Comparison of ENCODE assay signal across 9 cellular contexts in genomic region chr5:16937023-16937379, GRCh38. TPM values are rescaled to one million over a fixed set of nuclear protein-coding genes. Genes with fewer than 3 reads are reported as not detected.
DNase-seq lines count a peak whose midpoint lies in the region; ATAC-seq, FAIRE-seq and TF ChIP-seq lines count a peak whose summit lies in the region.
"Had no signal": no experiment of that assay in that cellular context is flagged by ENCODE, and none has a peak within 500 bp of the region (broad histone marks: within the 10 kb centered on the region; RNA-seq: fewer than 3 reads in every experiment).

No MANE protein-coding gene starts in this region.

- H3K27ac ChIP-seq in heart right ventricle = peak overlapping the region in 6 of 10 donors; percentile 62 to 82 (median 78)
- no peak overlapping the region for H3K27ac ChIP-seq in astrocyte (ENCODE audit: low read depth, low read length)
- peak overlapping the region; percentile 86 for H3K27ac ChIP-seq in lower lobe of right lung
- peak overlapping the region; percentile 78 for H3K27ac ChIP-seq in upper lobe of right lung

- TF ChIP-seq CTCF in heart right ventricle (IDR thresholded peaks at IDR 0.05) (no peak), astrocyte (IDR thresholded peaks at IDR 0.05; ENCODE audit: insufficient read depth, low read depth, low read length) (no peak), lower lobe of right lung (IDR thresholded peaks at IDR 0.05) (no peak), upper lobe of right lung (IDR thresholded peaks at IDR 0.05) (no peak)

- H4K20me1 ChIP-seq in astrocyte (ENCODE audit: insufficient read depth, low read length) = peaks cover 32% of the 10 kb centered on the region

- H2AFZ ChIP-seq in astrocyte (ENCODE audit: low read depth, low read length) = peak overlapping the region; percentile 84

- H3K4me3 Mint-ChIP-seq in astrocyte (ENCODE audit: unreplicated experiment) = peak overlapping the region; percentile 85
- H3K4me3 Mint-ChIP-seq in activated T-helper 1 cell treated with anti-CD3 and anti-CD28 coated beads, Interleukin-12 subunit alpha, Interleukin-12 subunit beta, Interleukin-2, Interleukin-4 antibody, amounts not matched to agents 30 ng/mL and 10 ng/mL and 1 ng/mL, durations not matched to agents 14 hours and 24 hours and 36 hours = no peak overlapping the region

- peaks cover 15% of the 10 kb centered on the region for H3K4me1 Mint-ChIP-seq in astrocyte (ENCODE audit: low read depth, unreplicated experiment)
- peaks cover 25% of the 10 kb centered on the region for H3K4me1 Mint-ChIP-seq in activated T-helper 1 cell treated with anti-CD3 and anti-CD28 coated beads, Interleukin-12 subunit alpha, Interleukin-12 subunit beta, Interleukin-2, Interleukin-4 antibody, amounts not matched to agents 30 ng/mL and 10 ng/mL and 1 ng/mL, durations not matched to agents 14 hours and 24 hours and 36 hours (ENCODE audit: low read depth)

- 37 to 39% methylated on average over 10 of the region's 10 CpGs for WGBS in heart right ventricle, 2 donors

- H3K9me3 ChIP-seq in heart right ventricle = no peaks in the 10 kb centered on the region
- H3K9me3 ChIP-seq in astrocyte (ENCODE audit: insufficient read depth, low read depth, low read length) = no peaks in the 10 kb centered on the region
- no peaks in the 10 kb centered on the region for H3K9me3 ChIP-seq in lower lobe of right lung
- H3K9me3 ChIP-seq in upper lobe of right lung = no peaks in the 10 kb centered on the region

- DNase-seq in heart right ventricle (no peak), left cardiac atrium (no peak), astrocyte (ENCODE audit: low read depth) (no peak), lower lobe of right lung (peak; percentile 59), upper lobe of right lung (peak; percentile 74), dermis blood vessel endothelial cell (no peak), A172 (ENCODE audit: low spot score) (no peak)
- no peak for DNase-seq in activated T-helper 1 cell treated with anti-CD3 and anti-CD28 coated beads, Interleukin-12 subunit alpha, Interleukin-12 subunit beta, Interleukin-2, Interleukin-4 antibody, amounts not matched to agents 30 ng/mL and 10 ng/mL and 1 ng/mL, durations not matched to agents 14 hours and 24 hours and 36 hours (ENCODE audit: low spot score)
- DNase-seq: GF-D8 had no signal

- H3K27me3 Mint-ChIP-seq in astrocyte (ENCODE audit: low read depth, unreplicated experiment) = peaks cover 14% of the 10 kb centered on the region
- H3K27me3 Mint-ChIP-seq in activated T-helper 1 cell treated with anti-CD3 and anti-CD28 coated beads, Interleukin-12 subunit alpha, Interleukin-12 subunit beta, Interleukin-2, Interleukin-4 antibody, amounts not matched to agents 30 ng/mL and 10 ng/mL and 1 ng/mL, durations not matched to agents 14 hours and 24 hours and 36 hours (ENCODE audit: insufficient read depth) = peaks cover 63% of the 10 kb centered on the region

- H3K4me1 ChIP-seq in heart right ventricle = peaks cover 0 to 40% (median 15%) of the 10 kb centered on the region in 9 donors
- H3K4me1 ChIP-seq in astrocyte (ENCODE audit: insufficient read depth, low read length) = peaks cover 21% of the 10 kb centered on the region
- H3K4me1 ChIP-seq in lower lobe of right lung = peaks cover 28% of the 10 kb centered on the region
- H3K4me1 ChIP-seq in upper lobe of right lung = peaks cover 25% of the 10 kb centered on the region

- intact Hi-C loops in heart right ventricle (cut with DNase I) (loop anchor here in 8 of 10 donors (2.0 to 10.0 kb wide), 11 partner anchors 58 to 250 kb away; no protein-coding TSS in a partner anchor), left cardiac atrium (cut with DNase I) (loop anchor here (5.0 to 10.0 kb wide), 3 partner anchors 142 to 198 kb away; no protein-coding TSS in a partner anchor), lower lobe of right lung (cut with DNase I) (loop anchor here (10.0 kb wide), 1 partner anchor 198 kb away; no protein-coding TSS in a partner anchor), upper lobe of right lung (cut with DNase I) (loop anchor here (10.0 kb wide), 2 partner anchors 142 to 258 kb away; no protein-coding TSS in a partner anchor)
- intact Hi-C loops in activated T-helper 1 cell treated with anti-CD3 and anti-CD28 coated beads, Interleukin-12 subunit alpha, Interleukin-12 subunit beta, Interleukin-2, Interleukin-4 antibody, amounts not matched to agents 30 ng/mL and 10 ng/mL and 1 ng/mL, durations not matched to agents 14 hours and 24 hours and 36 hours (cut with micrococcal nuclease) = loop anchor here (5.0 to 10.0 kb wide), 3 partner anchors 258 to 470 kb away; partner anchors contain the start of genes RETREG1 and ZNF622

- H3K4me3 ChIP-seq in heart right ventricle = peak overlapping the region in 8 of 10 donors; percentile 65 to 87 (median 74)
- H3K4me3 ChIP-seq in astrocyte (ENCODE audit: insufficient read depth, low read depth, low read length) = peak overlapping the region; percentile 69
- peak overlapping the region; percentile 76 for H3K4me3 ChIP-seq in lower lobe of right lung
- peak overlapping the region; percentile 64 for H3K4me3 ChIP-seq in upper lobe of right lung

- ATAC-seq in heart right ventricle (no peak), left cardiac atrium (no peak), lower lobe of right lung (peak; percentile 48 to 61), upper lobe of right lung (peak; percentile 21)

- H3K27me3 ChIP-seq in heart right ventricle (peaks cover 0 to 58% (median 38%) of the 10 kb centered on the region in 7 donors), astrocyte (ENCODE audit: insufficient read depth, low read length) (peaks cover 9% of the 10 kb centered on the region), lower lobe of right lung (ENCODE audit: low read depth) (no peaks in the 10 kb centered on the region), upper lobe of right lung (no peaks in the 10 kb centered on the region)

- H3K79me2 ChIP-seq in astrocyte (ENCODE audit: insufficient read depth, low read length) = peaks cover 41% of the 10 kb centered on the region

- peak overlapping the region; percentile 81 for H3K9ac ChIP-seq in astrocyte (ENCODE audit: low read length)

- no peaks in the 10 kb centered on the region for H3K36me3 Mint-ChIP-seq in astrocyte (ENCODE audit: low read depth, unreplicated experiment)
- H3K36me3 Mint-ChIP-seq in activated T-helper 1 cell treated with anti-CD3 and anti-CD28 coated beads, Interleukin-12 subunit alpha, Interleukin-12 subunit beta, Interleukin-2, Interleukin-4 antibody, amounts not matched to agents 30 ng/mL and 10 ng/mL and 1 ng/mL, durations not matched to agents 14 hours and 24 hours and 36 hours (ENCODE audit: low read depth) = no peaks in the 10 kb centered on the region

- H3K27ac Mint-ChIP-seq in astrocyte (ENCODE audit: unreplicated experiment) = peak overlapping the region; percentile 65
- no peak overlapping the region for H3K27ac Mint-ChIP-seq in activated T-helper 1 cell treated with anti-CD3 and anti-CD28 coated beads, Interleukin-12 subunit alpha, Interleukin-12 subunit beta, Interleukin-2, Interleukin-4 antibody, amounts not matched to agents 30 ng/mL and 10 ng/mL and 1 ng/mL, durations not matched to agents 14 hours and 24 hours and 36 hours

- no peak for FAIRE-seq in astrocyte (lab: Jason Lieb, UNC)

- H3K9me3 Mint-ChIP-seq in astrocyte (ENCODE audit: unreplicated experiment) = no peaks in the 10 kb centered on the region
- no peaks in the 10 kb centered on the region for H3K9me3 Mint-ChIP-seq in activated T-helper 1 cell treated with anti-CD3 and anti-CD28 coated beads, Interleukin-12 subunit alpha, Interleukin-12 subunit beta, Interleukin-2, Interleukin-4 antibody, amounts not matched to agents 30 ng/mL and 10 ng/mL and 1 ng/mL, durations not matched to agents 14 hours and 24 hours and 36 hours

- H3K36me3 ChIP-seq in heart right ventricle (no peaks in the 10 kb centered on the region), astrocyte (ENCODE audit: insufficient read depth, low read length) (no peaks in the 10 kb centered on the region), lower lobe of right lung (no peaks in the 10 kb centered on the region), upper lobe of right lung (no peaks in the 10 kb centered on the region)

- H3K4me2 ChIP-seq in astrocyte (ENCODE audit: low read length) = peak overlapping the region; percentile 93

RNA-seq across cellular contexts. Expression of gene MYO10, which starts 0.9 kb away (rescaled TPM):
- total RNA-seq in heart right ventricle (1 to 10 TPM; 2.8 to 8.2 (median 5.1) TPM), left cardiac atrium (1 to 10 TPM; 3.8 to 7.7 TPM), astrocyte (65.7 and 80.2 TPM in 2 replicates), lower lobe of right lung (51.5 TPM), upper lobe of right lung (67.0 TPM), dermis blood vessel endothelial cell (99.8 and 140 TPM in 2 replicates)
- 1 to 10 TPM; 1.2 to 4.1 TPM for polyA plus RNA-seq in heart right ventricle
- total RNA-seq in activated T-helper 1 cell treated with anti-CD3 and anti-CD28 coated beads, Interleukin-12 subunit alpha, Interleukin-12 subunit beta, Interleukin-2, Interleukin-4 antibody, amounts not matched to agents 30 ng/mL and 10 ng/mL and 1 ng/mL, durations not matched to agents 14 hours and 24 hours and 36 hours = 0.07 and 0.41 TPM in 2 replicates
- 5.2 and 9.4 TPM in 2 replicates for total RNA-seq in A172 (2014; rRNA removed; shearing (Covaris generic))

Comparison
In these comparisons a context has a peak if more than half of its experiments do, and no peak if none do; other contexts are left out.
1. ATAC-seq: peak in lower lobe of right lung (2 of 2) and upper lobe of right lung (single experiment); none in heart right ventricle (0 of 8) and left cardiac atrium (0 of 2).
2. DNase-seq: peak in lower lobe of right lung (single experiment) and upper lobe of right lung (single experiment); none in heart right ventricle (0 of 2), left cardiac atrium (single experiment), astrocyte (single experiment), activated T-helper 1 cell treated with anti-CD3 and anti-CD28 coated beads, Interleukin-12 subunit alpha, Interleukin-12 subunit beta, Interleukin-2, Interleukin-4 antibody, amounts not matched to agents 30 ng/mL and 10 ng/mL and 1 ng/mL, durations not matched to agents 14 hours and 24 hours and 36 hours (single experiment), dermis blood vessel endothelial cell (single experiment) and A172 (single experiment).
3. Peak in every context shown above with its lines, with median percentiles within 50 percentile points of each other: H3K4me3 ChIP-seq.